14 cellular contexts compared by ENCODE assay signal in the genomic region with DNA sequence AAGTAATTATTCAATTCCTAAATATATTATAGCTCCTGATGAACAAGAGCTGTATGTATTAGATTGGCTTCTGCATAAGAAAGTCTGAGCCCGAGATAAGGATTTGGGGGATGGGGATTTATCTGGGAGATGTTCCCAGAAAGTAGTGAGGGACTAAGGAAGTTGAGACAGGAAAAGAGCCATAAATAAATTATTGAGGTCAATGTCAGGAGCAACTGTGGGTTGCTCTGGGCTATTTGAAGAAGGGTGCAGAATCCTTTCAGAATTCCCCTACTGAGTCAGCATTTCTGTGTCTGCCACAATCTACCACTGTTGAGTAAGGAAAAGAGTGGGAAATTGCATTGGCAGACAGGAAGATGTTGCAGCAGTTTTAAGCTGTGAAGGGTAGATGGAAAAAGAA. TPM values are rescaled to one million over a fixed set of nuclear protein-coding genes. Genes with fewer than 3 reads are reported as not detected.
DNase-seq lines count a peak whose midpoint lies in the region; ATAC-seq, FAIRE-seq and TF ChIP-seq lines count a peak whose summit lies in the region.
"Had no signal": no experiment of that assay in that cellular context is flagged by ENCODE, and none has a peak within 500 bp of the region (broad histone marks: within the 10 kb centered on the region; RNA-seq: fewer than 3 reads in every experiment).

No MANE protein-coding gene starts in this region.

- POLR2A ChIA-PET in HEK293 (lab: Yijun Ruan, JAX) (interaction anchor here (0.6 kb wide), 1 partner anchor 481 kb away, joined by 8 read pairs; no protein-coding TSS in a partner anchor), K562 (lab: Yijun Ruan, JAX) (no interaction called here)

- H3K36me3 ChIP-seq in ACC112 (ENCODE audit: insufficient read depth, low read length) (no peaks in the 10 kb centered on the region), HEK293 (ENCODE audit: control insufficient read depth in 2 of 2, insufficient read depth in 1 of 2, low read length in 2 of 2) (no peaks in the 10 kb centered on the region), K562 (ENCODE audit: control insufficient read depth, insufficient read depth, low read length) (no peaks in the 10 kb centered on the region), psoas muscle (ENCODE audit: insufficient read depth in 1 of 2, low read depth in 1 of 2) (no peaks in the 10 kb centered on the region)
- H3K36me3 ChIP-seq: heart left ventricle had no signal

- in situ Hi-C loops in K562 (cut with MboI): no loop called here

- TF ChIP-seq EP300 in K562 (IDR thresholded peaks at IDR 0.05; ENCODE audit: low read length): no peak

- TF ChIP-seq POLR2A in K562 (conservative IDR thresholded peaks at IDR 0.05): no peak

- peaks cover 9% of the 10 kb centered on the region for H3K9me3 Mint-ChIP-seq in stimulated activated memory B cell treated with anti-CD40 and anti-IgM and Interleukin-4, amounts not matched to agents 10 μg/mL and 1 μg/mL and 100 μg/mL, for 72 hours

- no peaks in the 10 kb centered on the region for H3K9me3 ChIP-seq in HEK293 (ENCODE audit: control insufficient read depth, insufficient read depth, low read depth, low read length)
- no peaks in the 10 kb centered on the region for H3K9me3 ChIP-seq in K562 (replicated peaks; ENCODE audit: control insufficient read depth, insufficient read depth, low read depth, low read length)
- H3K9me3 ChIP-seq in psoas muscle: peaks cover 5% of the 10 kb centered on the region

- BruUV-seq in K562 (replicated peaks; lab: Mats Ljungman, UMichigan): no TSS peak

- no peak overlapping the region for H3K27ac Mint-ChIP-seq in stimulated activated memory B cell treated with anti-CD40 and anti-IgM and Interleukin-4, amounts not matched to agents 10 μg/mL and 1 μg/mL and 100 μg/mL, for 72 hours
- H3K27ac Mint-ChIP-seq: natural killer cell treated with Interleukin-12 subunit alpha and Interleukin-12 subunit beta and Interleukin-15 and Interleukin-18, amount 100 ng/mL, for 72 hours had no signal

- intact Hi-C loops in K562 (cut with micrococcal nuclease) (no loop called here), psoas muscle (cut with DNase I) (no loop called here), sciatic nerve (cut with DNase I) (no loop called here)

- H3K4me1 ChIP-seq in ACC112 (ENCODE audit: control insufficient read depth, insufficient read depth, low read length, unreplicated experiment) (peaks cover 14% of the 10 kb centered on the region), HEK293 (ENCODE audit: control insufficient read depth, insufficient read depth, low read length) (peaks cover 10% of the 10 kb centered on the region; the same call in 1 of the 2 replicates), K562 (replicated peaks in 1 of 2; ENCODE audit: control insufficient read depth in 2 of 2, insufficient read depth in 2 of 2, low read length in 2 of 2) (no peaks in the 10 kb centered on the region), psoas muscle (no peaks in the 10 kb centered on the region)

- no peaks in the 10 kb centered on the region for H3K36me3 Mint-ChIP-seq in stimulated activated memory B cell treated with anti-CD40 and anti-IgM and Interleukin-4, amounts not matched to agents 10 μg/mL and 1 μg/mL and 100 μg/mL, for 72 hours

- no peak overlapping the region for H2AFZ ChIP-seq in ACC112 (ENCODE audit: low read length, unreplicated experiment)
- no peak overlapping the region for H2AFZ ChIP-seq in K562 (ENCODE audit: low read depth, low read length)

- no peak for DNase-seq in K562 (ENCODE audit: extremely low read depth in 1 of 4, low spot score in 3 of 4)
- DNase-seq in left lobe of liver (ENCODE audit: low spot score): no peak
- DNase-seq in psoas muscle: no peak
- DNase-seq in sciatic nerve (ENCODE audit: low spot score): no peak
- DNase-seq in DMS 273 (lab: John Stamatoyannopoulos, UW; ENCODE audit: unreplicated experiment): no peak
- DNase-seq: AML-193; heart left ventricle; SIG-M5; stimulated activated naive CD4-positive, alpha-beta T cell had no signal

- TF ChIP-seq RAD21 in K562 (CRISPR knock-in tag; conservative IDR thresholded peaks at IDR 0.05 in 1 of 2, IDR thresholded peaks at IDR 0.05 in 1 of 2): no peak

- no peak overlapping the region for H3K4me3 ChIP-seq in ACC112 (ENCODE audit: low read depth, low read length)
- H3K4me3 ChIP-seq in HEK293 (ENCODE audit: low read depth, low read length): no peak overlapping the region
- H3K4me3 ChIP-seq in K562: no peak overlapping the region
- no peak overlapping the region for H3K4me3 ChIP-seq in psoas muscle
- H3K4me3 ChIP-seq: heart left ventricle had no signal

- TF ChIP-seq CTCF in HEK293 (tag by site-specific recombination; IDR thresholded peaks at IDR 0.05) (no peak), K562 (IDR thresholded peaks at IDR 0.05 in 2 of 3, conservative IDR thresholded peaks at IDR 0.05 in 1 of 3; ENCODE audit: insufficient read depth in 2 of 3, low read depth in 1 of 3, low read length in 3 of 3) (no peak), psoas muscle (IDR thresholded peaks at IDR 0.05) (no peak)

- H3K4me3 Mint-ChIP-seq in stimulated activated memory B cell treated with anti-CD40 and anti-IgM and Interleukin-4, amounts not matched to agents 10 μg/mL and 1 μg/mL and 100 μg/mL, for 72 hours: no peak overlapping the region
- H3K4me3 Mint-ChIP-seq: natural killer cell treated with Interleukin-12 subunit alpha and Interleukin-12 subunit beta and Interleukin-15 and Interleukin-18, amount 100 ng/mL, for 72 hours had no signal

- no peak overlapping the region for H3K4me2 ChIP-seq in K562 (ENCODE audit: insufficient read depth, low read length)

- no peaks in the 10 kb centered on the region for H3K27me3 Mint-ChIP-seq in stimulated activated memory B cell treated with anti-CD40 and anti-IgM and Interleukin-4, amounts not matched to agents 10 μg/mL and 1 μg/mL and 100 μg/mL, for 72 hours

- no peaks in the 10 kb centered on the region for H3K4me1 Mint-ChIP-seq in stimulated activated memory B cell treated with anti-CD40 and anti-IgM and Interleukin-4, amounts not matched to agents 10 μg/mL and 1 μg/mL and 100 μg/mL, for 72 hours

- no peak overlapping the region for H3K9ac ChIP-seq in K562 (ENCODE audit: insufficient read depth in 1 of 2, low read depth in 2 of 2, low read length in 2 of 2)

- H3K27ac ChIP-seq in ACC112 (ENCODE audit: low read depth, low read length) (peak overlapping the region; percentile 42; the same call in 1 of the 2 replicates), HEK293 (ENCODE audit: extremely low read depth, low read depth, low read length) (no peak overlapping the region; the same call in 1 of the 2 replicates), K562 (ENCODE audit: extremely low read depth, low read depth, low read length) (no peak overlapping the region), psoas muscle (no peak overlapping the region)

- FAIRE-seq in K562 (lab: Jason Lieb, UNC): no peak

- no peaks in the 10 kb centered on the region for H4K20me1 ChIP-seq in K562 (replicated peaks; ENCODE audit: control insufficient read depth, insufficient read depth, low read length)

- CTCF ChIA-PET in HEK293 (lab: Yijun Ruan, JAX) (no interaction called here), K562 (lab: Yijun Ruan, JAX; ENCODE audit: low intra/inter-chr PET ratio) (no interaction called here)

- no peaks in the 10 kb centered on the region; the same call in 1 of the 2 replicates for H3K27me3 ChIP-seq in ACC112 (ENCODE audit: insufficient read depth, low read length)
- H3K27me3 ChIP-seq in K562 (ENCODE audit: control insufficient read depth in 2 of 2, insufficient read depth in 2 of 2, low read length in 2 of 2): no peaks in the 10 kb centered on the region
- no peaks in the 10 kb centered on the region for H3K27me3 ChIP-seq in psoas muscle (ENCODE audit: insufficient read depth in 3 of 3, low read length in 2 of 3)
- H3K27me3 ChIP-seq: heart left ventricle had no signal

- no peaks in the 10 kb centered on the region for H3K9me1 ChIP-seq in K562 (ENCODE audit: control insufficient read depth, insufficient read depth, low read length)

- ATAC-seq in K562 (no peak), left lobe of liver (peak; percentile 30), psoas muscle (no peak), sciatic nerve (no peak)
- ATAC-seq in stimulated activated memory B cell treated with anti-CD40 and anti-IgM and Interleukin-4, amounts not matched to agents 10 μg/mL and 1 μg/mL and 100 μg/mL, for 72 hours: no peak
- ATAC-seq: natural killer cell treated with Interleukin-12 subunit alpha and Interleukin-12 subunit beta and Interleukin-15 and Interleukin-18, amount 100 ng/mL, for 72 hours had no signal

- 5% methylated on average over 1 of the region's 1 CpG for WGBS in K562 (ENCODE audit: insufficient coverage, low coverage, missing lambda C conversion rate)
- WGBS in psoas muscle, 3 donors: 11 to 39% (median 23%) methylated on average over 1 of the region's 1 CpG

- H3K79me2 ChIP-seq in ACC112 (ENCODE audit: control insufficient read depth, insufficient read depth, low read length, unreplicated experiment) (no peaks in the 10 kb centered on the region), K562 (ENCODE audit: control insufficient read depth, insufficient read depth, low read length) (no peaks in the 10 kb centered on the region)

RNA-seq across cellular contexts. Expression of a gene that starts 3.1 kb away (rescaled TPM):
- not detected in 2 replicates for total RNA-seq in K562 (2011; cell fraction: chromatin; rRNA removed; ENCODE audit: low replicate concordance)
- total RNA-seq in K562 (2011; cell fraction: nucleolus; rRNA removed): not detected in 2 replicates
- total RNA-seq in K562 (2011; cell fraction: nucleoplasm; rRNA removed): not detected in 2 replicates
- total RNA-seq in K562 (2014; rRNA removed) (0.09 and 1.1 TPM in 2 replicates), K562 (2014; rRNA removed; fragmentation: Illumina TruSeq; extraction: Trizol) (0.11 TPM in 1 of 2 replicates, not detected in the other), K562 (2015; rRNA removed; fragmentation: Illumina TruSeq; extraction: Trizol) (0.08 and 0.22 TPM in 2 replicates), K562 (2021) (0.40 and 0.47 TPM in 2 replicates), left lobe of liver (520 TPM), psoas muscle (under 1 TPM in 1 of 4 donors, not detected in 3; 0.21 TPM), sciatic nerve (not detected)
- polyA plus RNA-seq in K562 (2011; rRNA removed) (not detected in 2 replicates), K562 (2014; fragmentation: Illumina TruSeq; extraction: Trizol) (0.08 and 0.13 TPM in 2 replicates), K562 (2014; fragmentation: Nextera tagmentation; extraction: Ambion mirVana) (under 1 TPM; 0.31 to 0.65 TPM), K562 (2014; rRNA removed) (0.07 TPM in 1 of 2 replicates, not detected in the other), psoas muscle (under 1 TPM in 2 of 3 donors, not detected in 1; 0.04 to 0.35 TPM)
- not detected in 2 replicates for polyA plus RNA-seq in K562 (2011; cell fraction: cytosol; rRNA removed)
- not detected in 2 replicates for polyA plus RNA-seq in K562 (2011; cell fraction: nucleus; rRNA removed)
- 0.29 and 4.2 TPM in 2 replicates for polyA plus RNA-seq in K562 (2012)
- polyA minus RNA-seq in K562 (2011; rRNA and poly(A)+ RNA removed): not detected in 2 replicates
- polyA minus RNA-seq in K562 (2011; cell fraction: cytosol; rRNA and poly(A)+ RNA removed): not detected in 2 replicates
- polyA minus RNA-seq in K562 (2011; cell fraction: nucleus; rRNA and poly(A)+ RNA removed): not detected in 2 replicates
- total RNA-seq: dermis microvascular lymphatic vessel endothelial cell; natural killer cell treated with Interleukin-12 subunit alpha and Interleukin-12 subunit beta and Interleukin-15 and Interleukin-18, amount 100 ng/mL, for 72 hours had no signal

RNA-seq across cellular contexts. Expression of a gene that starts 34.3 kb away (rescaled TPM):
- not detected in 2 replicates for total RNA-seq in K562 (2011; cell fraction: chromatin; rRNA removed; ENCODE audit: low replicate concordance)
- not detected in 2 replicates for total RNA-seq in K562 (2011; cell fraction: nucleolus; rRNA removed)
- not detected in 2 replicates for total RNA-seq in K562 (2011; cell fraction: nucleoplasm; rRNA removed)
- total RNA-seq in K562 (2014; rRNA removed) (not detected in 2 replicates), K562 (2014; rRNA removed; fragmentation: Illumina TruSeq; extraction: Trizol) (not detected in 2 replicates), K562 (2015; rRNA removed; fragmentation: Illumina TruSeq; extraction: Trizol) (not detected in 2 replicates), K562 (2021) (not detected in 2 replicates), left lobe of liver (not detected), psoas muscle (not detected), sciatic nerve (not detected)
- polyA plus RNA-seq in K562 (2011; rRNA removed) (not detected in 2 replicates), K562 (2014; fragmentation: Illumina TruSeq; extraction: Trizol) (not detected in 2 replicates), K562 (2014; fragmentation: Nextera tagmentation; extraction: Ambion mirVana) (not detected), K562 (2014; rRNA removed) (not detected in 2 replicates), psoas muscle (not detected)
- not detected in 2 replicates for polyA plus RNA-seq in K562 (2011; cell fraction: cytosol; rRNA removed)
- polyA plus RNA-seq in K562 (2011; cell fraction: nucleus; rRNA removed): not detected in 2 replicates
- not detected in 2 replicates for polyA plus RNA-seq in K562 (2012)
- polyA minus RNA-seq in K562 (2011; rRNA and poly(A)+ RNA removed): not detected in 2 replicates
- polyA minus RNA-seq in K562 (2011; cell fraction: cytosol; rRNA and poly(A)+ RNA removed): not detected in 2 replicates
- polyA minus RNA-seq in K562 (2011; cell fraction: nucleus; rRNA and poly(A)+ RNA removed): not detected in 2 replicates
- total RNA-seq: dermis microvascular lymphatic vessel endothelial cell; heart left ventricle; natural killer cell treated with Interleukin-12 subunit alpha and Interleukin-12 subunit beta and Interleukin-15 and Interleukin-18, amount 100 ng/mL, for 72 hours had no signal
- polyA plus RNA-seq: heart left ventricle had no signal

RNA-seq across cellular contexts. Expression of a gene that starts 53.3 kb away (rescaled TPM):
- total RNA-seq in K562 (2011; cell fraction: chromatin; rRNA removed; ENCODE audit: low replicate concordance): not detected in 2 replicates
- total RNA-seq in K562 (2011; cell fraction: nucleolus; rRNA removed): not detected in 2 replicates
- not detected in 2 replicates for total RNA-seq in K562 (2011; cell fraction: nucleoplasm; rRNA removed)
- total RNA-seq in K562 (2014; rRNA removed): 0.04 TPM in 1 of 2 replicates, not detected in the other
- 0.04 TPM in 1 of 2 replicates, not detected in the other for total RNA-seq in K562 (2014; rRNA removed; fragmentation: Illumina TruSeq; extraction: Trizol)
- 0.07 TPM in 1 of 2 replicates, not detected in the other for total RNA-seq in K562 (2015; rRNA removed; fragmentation: Illumina TruSeq; extraction: Trizol)
- total RNA-seq in K562 (2021): 0.04 TPM in 1 of 2 replicates, not detected in the other
- polyA plus RNA-seq in K562 (2011; rRNA removed): 0.03 TPM in 1 of 2 replicates, not detected in the other
- not detected in 2 replicates for polyA plus RNA-seq in K562 (2011; cell fraction: cytosol; rRNA removed)
- not detected in 2 replicates for polyA plus RNA-seq in K562 (2011; cell fraction: nucleus; rRNA removed)
- 0.03 and 0.28 TPM in 2 replicates for polyA plus RNA-seq in K562 (2012)
- polyA plus RNA-seq in K562 (2014; fragmentation: Illumina TruSeq; extraction: Trizol): not detected in 2 replicates
- polyA plus RNA-seq in K562 (2014; fragmentation: Nextera tagmentation; extraction: Ambion mirVana): not detected
- polyA plus RNA-seq in K562 (2014; rRNA removed): not detected in 2 replicates
- polyA minus RNA-seq in K562 (2011; rRNA and poly(A)+ RNA removed): not detected in 2 replicates
- polyA minus RNA-seq in K562 (2011; cell fraction: cytosol; rRNA and poly(A)+ RNA removed): not detected in 2 replicates
- polyA minus RNA-seq in K562 (2011; cell fraction: nucleus; rRNA and poly(A)+ RNA removed): not detected in 2 replicates
- 38.8 TPM for total RNA-seq in left lobe of liver
- 1 to 10 TPM; 2.9 to 4.2 (median 3.5) TPM for total RNA-seq in psoas muscle
- polyA plus RNA-seq in psoas muscle: 1 to 10 TPM; 2.0 to 3.3 (median 2.5) TPM
- total RNA-seq in sciatic nerve: 25.9 TPM

Comparison
In these comparisons a context has a peak if more than half of its experiments do, and no peak if none do; other contexts are left out.
1. RNA of a gene that starts 3.1 kb away (total RNA-seq): 520 TPM in left lobe of liver (single experiment); 0.08 to 1.1 TPM in K562, not detected in sciatic nerve (single experiment) and 0.21 TPM in psoas muscle; every median in the first group is over 100 times any median in the second.